16 cellular contexts compared by ENCODE assay signal in genomic region chr3:36774072-36774471, GRCh38. TPM values are rescaled to one million over a fixed set of nuclear protein-coding genes. Genes with fewer than 3 reads are reported as not detected.
"Had no signal": no experiment of that assay in that cellular context is flagged by ENCODE, and none has a peak within 500 bp of the region (broad histone marks: within the 10 kb centered on the region; RNA-seq: fewer than 3 reads in every experiment).

No MANE protein-coding gene starts in this region.

- H3K4me3 Mint-ChIP-seq: activated CD4-positive, alpha-beta T cell treated with anti-CD3 and anti-CD28 coated beads, Interleukin-2, amount 10 ng/mL, durations not matched to agents 7 days and 5 days; naive thymus-derived CD4-positive, alpha-beta T cell; stimulated activated naive CD8-positive, alpha-beta T cell treated with anti-CD3 and anti-CD28 coated beads, Interleukin-15, amount 100 ng/mL, for 72 hours; T-helper 1 cell treated with Interleukin-12 subunit alpha and Interleukin-12 subunit beta and Interleukin-4 antibody, amounts not matched to agents 30 μg/mL and 1 μg/mL, for 36 hours; WTC11 had no signal

- H3K36me3 ChIP-seq: esophagus squamous epithelium, lower lobe of right lung had no signal

- H3K27ac Mint-ChIP-seq: activated CD4-positive, alpha-beta T cell treated with anti-CD3 and anti-CD28 coated beads, Interleukin-2, amount 10 ng/mL, durations not matched to agents 7 days and 5 days; activated T-helper 2 cell treated with anti-CD3 and anti-CD28 coated beads, Interferon-gamma antibody, Interleukin-2, Interleukin-4, amounts not matched to agents 10 μg/mL and 5 μg/mL and 100 μg/mL, durations not matched to agents 14 hours and 24 hours and 36 hours; naive thymus-derived CD4-positive, alpha-beta T cell; stimulated activated naive CD8-positive, alpha-beta T cell treated with anti-CD3 and anti-CD28 coated beads, Interleukin-15, amount 100 ng/mL, for 72 hours; T-helper 1 cell treated with Interleukin-12 subunit alpha and Interleukin-12 subunit beta and Interleukin-4 antibody, amounts not matched to agents 30 μg/mL and 1 μg/mL, for 36 hours; WTC11 had no signal

- DNase-seq: activated CD4-positive, alpha-beta T cell treated with anti-CD3 and anti-CD28 coated beads, Interleukin-2, amount 10 ng/mL, durations not matched to agents 7 days and 5 days; activated naive CD4-positive, alpha-beta T cell treated with anti-CD3 and anti-CD28 coated beads, Interleukin-2, amount 50 U/mL, for 16 hours; activated T-cell treated with anti-CD3 and anti-CD28 coated beads for 4 hours; body of pancreas; esophagus squamous epithelium; left cardiac atrium; lower lobe of right lung; naive thymus-derived CD4-positive, alpha-beta T cell; retina; stimulated activated CD4-positive, alpha-beta T cell treated with anti-CD3 and anti-CD28 coated beads, Interleukin-4, amount 100 ng/mL, for 4 hours; stimulated activated naive CD8-positive, alpha-beta T cell treated with anti-CD3 and anti-CD28 coated beads, Interleukin-15, amount 100 ng/mL, for 72 hours had no signal

- ATAC-seq: body of pancreas; left cardiac atrium; lower lobe of right lung; naive thymus-derived CD4-positive, alpha-beta T cell; stimulated activated naive CD8-positive, alpha-beta T cell treated with anti-CD3 and anti-CD28 coated beads, Interleukin-15, amount 100 ng/mL, for 72 hours; WTC11 had no signal

- H3K27me3 ChIP-seq: body of pancreas had no signal

- H3K4me1 ChIP-seq: body of pancreas, esophagus squamous epithelium, lower lobe of right lung had no signal

- H3K9me3 ChIP-seq: body of pancreas, esophagus squamous epithelium, lower lobe of right lung had no signal

- H3K4me3 ChIP-seq: body of pancreas, esophagus squamous epithelium, lower lobe of right lung had no signal

- H3K4me1 Mint-ChIP-seq: activated CD4-positive, alpha-beta T cell treated with anti-CD3 and anti-CD28 coated beads, Interleukin-2, amount 10 ng/mL, durations not matched to agents 7 days and 5 days; naive thymus-derived CD4-positive, alpha-beta T cell; stimulated activated naive CD8-positive, alpha-beta T cell treated with anti-CD3 and anti-CD28 coated beads, Interleukin-15, amount 100 ng/mL, for 72 hours had no signal

- H3K9me3 Mint-ChIP-seq: activated CD4-positive, alpha-beta T cell treated with anti-CD3 and anti-CD28 coated beads, Interleukin-2, amount 10 ng/mL, durations not matched to agents 7 days and 5 days; activated T-helper 2 cell treated with anti-CD3 and anti-CD28 coated beads, Interferon-gamma antibody, Interleukin-2, Interleukin-4, amounts not matched to agents 10 μg/mL and 5 μg/mL and 100 μg/mL, durations not matched to agents 14 hours and 24 hours and 36 hours; naive thymus-derived CD4-positive, alpha-beta T cell; stimulated activated naive CD8-positive, alpha-beta T cell treated with anti-CD3 and anti-CD28 coated beads, Interleukin-15, amount 100 ng/mL, for 72 hours; T-helper 1 cell treated with Interleukin-12 subunit alpha and Interleukin-12 subunit beta and Interleukin-4 antibody, amounts not matched to agents 30 μg/mL and 1 μg/mL, for 36 hours; WTC11 had no signal

- H3K27ac ChIP-seq: body of pancreas, esophagus squamous epithelium, lower lobe of right lung had no signal

- H3K36me3 Mint-ChIP-seq: WTC11 had no signal

RNA-seq across cellular contexts. Expression of gene DCLK3, which starts 9.7 kb away (rescaled TPM):
- total RNA-seq: activated CD4-positive, alpha-beta T cell treated with anti-CD3 and anti-CD28 coated beads, Interleukin-2, amount 10 ng/mL, durations not matched to agents 7 days and 5 days; activated CD8-positive, alpha-beta memory T cell treated with anti-CD3 and anti-CD28 coated beads for 36 hours; activated T-helper 2 cell treated with anti-CD3 and anti-CD28 coated beads, Interferon-gamma antibody, Interleukin-2, Interleukin-4, amounts not matched to agents 10 μg/mL and 5 μg/mL and 100 μg/mL, durations not matched to agents 14 hours and 24 hours and 36 hours; body of pancreas; glomerular endothelial cell; naive thymus-derived CD4-positive, alpha-beta T cell had no signal
